ENCODE assay signal across 21 cellular contexts in genomic region chr18:10044054-10044453, GRCh38.
"Had no signal": no experiment of that assay in that cellular context is flagged by ENCODE, and none has a peak within 500 bp of the region (broad histone marks: within the 10 kb centered on the region; RNA-seq: fewer than 3 reads in every experiment).

No MANE protein-coding gene starts in this region.

- H3K4me2 ChIP-seq: neural progenitor cell, smooth muscle cell had no signal

- ATAC-seq: activated T-helper 17 cell treated with anti-CD3 and anti-CD28 coated beads, Interleukin-2, amount 50 U/mL, for 72 hours; heart right ventricle; left lobe of liver; naive thymus-derived CD8-positive, alpha-beta T cell; sciatic nerve; stimulated activated memory B cell treated with anti-CD40 and anti-IgM and Interleukin-4, amounts not matched to agents 10 μg/mL and 1 μg/mL and 100 μg/mL, for 72 hours had no signal

- H3K36me3 ChIP-seq: breast epithelium, heart right ventricle, neural progenitor cell, WERI-Rb-1 had no signal

- H3K27me3 ChIP-seq: breast epithelium, heart right ventricle, neural progenitor cell, testis had no signal

- H3K4me1 ChIP-seq: breast epithelium, neural progenitor cell had no signal

- H2AFZ ChIP-seq: neural progenitor cell had no signal

- DNase-seq: activated CD4-positive, alpha-beta T cell treated with anti-CD3 and anti-CD28 coated beads for 1 hour; activated CD8-positive, alpha-beta memory T cell treated with anti-CD3 and anti-CD28 coated beads for 24 hours; activated CD8-positive, alpha-beta memory T cell treated with anti-CD3 and anti-CD28 coated beads, Interleukin-2, amount 50 U/mL, for 4 hours; activated T-cell treated with anti-CD3 and anti-CD28 coated beads, Interleukin-2, amount 50 U/mL, for 24 hours; heart right ventricle; kidney; naive thymus-derived CD8-positive, alpha-beta T cell; stimulated activated CD4-positive, alpha-beta T cell treated with anti-CD3 and anti-CD28 coated beads, Interleukin-15, amount 100 ng/mL, for 24 hours; testis; WERI-Rb-1 had no signal

- FAIRE-seq: kidney, TTC549 had no signal

- H3K9me3 ChIP-seq: testis had no signal

- H3K9ac ChIP-seq: neural progenitor cell had no signal

- H3K4me3 ChIP-seq: breast epithelium, coronary artery, heart right ventricle, lung, neural progenitor cell, smooth muscle cell, testis had no signal

- H3K27ac ChIP-seq: breast epithelium, coronary artery, epithelial cell of prostate, heart right ventricle, neural progenitor cell, WERI-Rb-1 had no signal
